8 cellular contexts compared by ENCODE assay signal in the genomic region with DNA sequence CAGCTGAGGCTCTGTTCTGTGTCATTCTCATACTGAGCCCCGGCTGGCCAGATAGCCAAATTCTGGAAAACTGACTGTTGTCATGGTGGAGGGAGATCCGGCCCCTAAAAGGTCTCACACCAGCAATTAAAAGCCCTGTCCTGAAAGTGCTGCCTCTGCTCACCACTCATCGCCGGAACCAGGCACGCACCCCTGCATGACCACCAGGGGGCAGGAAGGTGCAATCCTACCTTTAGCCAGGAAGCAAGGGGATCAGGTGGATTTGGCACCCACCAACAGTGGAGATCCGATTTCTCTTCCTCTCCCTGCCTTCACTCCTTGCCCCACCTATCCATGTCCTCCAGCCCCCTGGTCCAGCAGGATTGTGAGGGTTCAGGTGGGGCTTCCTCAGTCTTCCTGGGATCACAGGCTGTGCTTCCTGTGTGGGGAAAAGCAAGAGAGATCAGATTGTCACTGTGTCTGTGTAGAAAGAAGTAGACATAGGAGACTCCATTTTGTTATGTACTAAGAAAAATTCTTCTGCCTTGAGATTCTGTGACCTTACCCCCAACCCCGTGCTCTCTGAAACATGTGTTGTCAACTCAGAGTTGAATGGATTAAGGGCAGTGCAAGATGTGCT. TPM values are rescaled to one million over a fixed set of nuclear protein-coding genes. Genes with fewer than 3 reads are reported as not detected.
DNase-seq lines count a peak whose midpoint lies in the region; ATAC-seq and TF ChIP-seq lines count a peak whose summit lies in the region.

No MANE protein-coding gene starts in this region.

- 19 to 20% methylated on average over 7 of the region's 7 CpGs for WGBS in lower leg skin, 2 donors

- H3K4me3 ChIP-seq in lower leg skin (ENCODE audit: low read depth, poor library complexity, severe bottlenecking), result no peak overlapping the region

- ATAC-seq in HG03469 (IDR thresholded peaks at IDR 0.05; ENCODE audit: unreplicated experiment), result no peak

- TF ChIP-seq CTCF in GM12872 (IDR thresholded peaks at IDR 0.05; ENCODE audit: insufficient read depth, low read depth, low read length) (peak; percentile 98), lower leg skin (IDR thresholded peaks at IDR 0.05) (peak in 1 of 3 donors; percentile 68)

- TF ChIP-seq POLR2A in lower leg skin (IDR thresholded peaks at IDR 0.05), result no peak

- intact Hi-C loops in lower leg skin (cut with DNase I; ENCODE audit: low total_unique reads), result no loop called here

- peak; percentile 89 for DNase-seq in 8988T
- DNase-seq in NCI-H1930 (lab: John Stamatoyannopoulos, UW), result peak; percentile 1 to 36
- DNase-seq in activated CD4-positive, CD25-positive, alpha-beta regulatory T cell treated with anti-CD3 and anti-CD28 coated beads, Interleukin-2, amount 50 U/mL, for 72 hours, result peak; percentile 78
- DNase-seq in central memory CD4-positive, alpha-beta T cell, result peak; percentile 64
- peak; percentile 32 to 91 for DNase-seq in lower leg skin (ENCODE audit: low spot score in 2 of 2)
- peak; percentile 25 to 44 for DNase-seq in stimulated activated CD8-positive, alpha-beta memory T cell treated with anti-CD3 and anti-CD28 coated beads, Interleukin-15, amount 100 ng/mL, for 4 hours (ENCODE audit: low read depth in 2 of 2)

RNA-seq across cellular contexts. Expression of gene CACNA2D2, which starts 16.1 kb away (rescaled TPM):
- total RNA-seq in lower leg skin, result 1 to 10 TPM; 1.1 to 2.0 (median 1.6) TPM

RNA-seq across cellular contexts. Expression of gene C3orf18, which starts 48.0 kb away (rescaled TPM):
- total RNA-seq in lower leg skin, result 1 to 10 TPM in 3 of 4 donors, under 1 TPM in 1; 0.27 to 3.9 (median 2.0) TPM

RNA-seq across cellular contexts. Expression of gene HEMK1, which starts 49.7 kb away (rescaled TPM):
- 1 to 10 TPM; 2.9 to 8.1 (median 4.8) TPM for total RNA-seq in lower leg skin

Comparison
In these comparisons a context has a peak if more than half of its experiments do, and no peak if none do; other contexts are left out.
1. DNase-seq: peak in every context shown above with its lines; median percentile 89 in 8988T; 78 in activated CD4-positive, CD25-positive, alpha-beta regulatory T cell treated with anti-CD3 and anti-CD28 coated beads, Interleukin-2, amount 50 U/mL, for 72 hours; 64 in central memory CD4-positive, alpha-beta T cell; 62 in lower leg skin; 34 in stimulated activated CD8-positive, alpha-beta memory T cell treated with anti-CD3 and anti-CD28 coated beads, Interleukin-15, amount 100 ng/mL, for 4 hours; 18 in NCI-H1930.